1 cellular context compared by ENCODE assay signal in the genomic region with DNA sequence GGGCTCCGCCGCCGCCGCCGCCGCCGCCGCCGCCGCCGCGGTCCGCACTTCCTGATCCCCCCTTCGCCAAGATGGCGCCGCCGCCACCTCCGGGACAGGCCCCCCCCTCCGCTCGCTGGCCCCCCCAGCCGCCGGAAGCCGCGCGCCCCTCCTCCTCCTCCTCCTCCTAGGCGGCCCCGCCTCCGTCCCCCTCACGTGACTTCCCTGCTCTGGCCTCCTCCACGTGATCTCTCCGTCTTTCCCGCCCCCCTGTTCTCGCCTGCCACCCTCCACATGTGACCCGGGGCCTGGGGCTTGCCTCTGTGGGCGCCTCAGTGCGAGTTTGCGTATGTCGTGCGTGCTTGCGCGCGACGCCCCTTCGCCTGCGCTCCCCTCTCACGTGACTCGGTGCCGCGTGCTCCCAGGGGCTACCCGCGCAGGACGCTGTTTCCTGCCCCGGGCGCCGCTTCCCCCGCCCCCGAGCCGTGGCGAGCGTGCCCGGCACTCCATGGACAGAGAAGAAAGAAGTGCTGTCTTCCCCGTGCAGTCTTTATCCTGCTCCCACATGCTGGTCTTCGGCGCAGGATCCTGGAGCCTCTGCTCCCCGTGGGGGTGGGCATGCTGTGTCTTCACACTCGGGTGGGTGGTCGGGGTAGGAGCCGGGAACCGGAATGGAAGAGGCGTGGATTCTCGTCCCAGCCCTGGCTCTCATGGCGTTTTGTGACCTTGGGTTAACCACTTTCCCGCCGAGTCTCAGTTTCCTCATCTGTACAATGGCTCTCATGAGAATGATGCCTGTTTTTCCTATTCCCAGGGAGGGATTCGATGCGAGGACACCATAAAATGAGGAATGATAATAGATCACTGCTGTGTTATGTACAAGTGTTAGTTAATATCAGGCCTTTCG.
TF ChIP-seq lines count a peak whose summit lies in the region.

UBE2Q1 (minus strand) TSS at position 53 of the 886 bp plus-strand sequence. CDS start 109 bp downstream, outside the sequence.

TF ChIP-seq in HepG2, 621 proteins besides CTCF, POLR2A, EP300 and RAD21 (continued from another document and continues in another):
- TF ChIP-seq, protein P1, sequence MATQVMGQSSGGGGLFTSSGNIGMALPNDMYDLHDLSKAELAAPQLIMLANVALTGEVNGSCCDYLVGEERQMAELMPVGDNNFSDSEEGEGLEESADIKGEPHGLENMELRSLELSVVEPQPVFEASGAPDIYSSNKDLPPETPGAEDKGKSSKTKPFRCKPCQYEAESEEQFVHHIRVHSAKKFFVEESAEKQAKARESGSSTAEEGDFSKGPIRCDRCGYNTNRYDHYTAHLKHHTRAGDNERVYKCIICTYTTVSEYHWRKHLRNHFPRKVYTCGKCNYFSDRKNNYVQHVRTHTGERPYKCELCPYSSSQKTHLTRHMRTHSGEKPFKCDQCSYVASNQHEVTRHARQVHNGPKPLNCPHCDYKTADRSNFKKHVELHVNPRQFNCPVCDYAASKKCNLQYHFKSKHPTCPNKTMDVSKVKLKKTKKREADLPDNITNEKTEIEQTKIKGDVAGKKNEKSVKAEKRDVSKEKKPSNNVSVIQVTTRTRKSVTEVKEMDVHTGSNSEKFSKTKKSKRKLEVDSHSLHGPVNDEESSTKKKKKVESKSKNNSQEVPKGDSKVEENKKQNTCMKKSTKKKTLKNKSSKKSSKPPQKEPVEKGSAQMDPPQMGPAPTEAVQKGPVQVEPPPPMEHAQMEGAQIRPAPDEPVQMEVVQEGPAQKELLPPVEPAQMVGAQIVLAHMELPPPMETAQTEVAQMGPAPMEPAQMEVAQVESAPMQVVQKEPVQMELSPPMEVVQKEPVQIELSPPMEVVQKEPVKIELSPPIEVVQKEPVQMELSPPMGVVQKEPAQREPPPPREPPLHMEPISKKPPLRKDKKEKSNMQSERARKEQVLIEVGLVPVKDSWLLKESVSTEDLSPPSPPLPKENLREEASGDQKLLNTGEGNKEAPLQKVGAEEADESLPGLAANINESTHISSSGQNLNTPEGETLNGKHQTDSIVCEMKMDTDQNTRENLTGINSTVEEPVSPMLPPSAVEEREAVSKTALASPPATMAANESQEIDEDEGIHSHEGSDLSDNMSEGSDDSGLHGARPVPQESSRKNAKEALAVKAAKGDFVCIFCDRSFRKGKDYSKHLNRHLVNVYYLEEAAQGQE (IDR thresholded peaks at IDR 0.05; ENCODE audit: borderline replicate concordance in 1 of 2, low read depth in 1 of 2, low read length in 2 of 2) = peak in 1 of 2 experiments; percentile 56; a peak in 1 of 4 replicates
- TF ChIP-seq ZFP82 (CRISPR knock-in tag; IDR thresholded peaks at IDR 0.05; ENCODE audit: borderline replicate concordance) = peak; percentile 99
- peak; percentile 99 for TF ChIP-seq ZNF547 (CRISPR knock-in tag; IDR thresholded peaks at IDR 0.05)
- TF ChIP-seq ZSCAN22 (CRISPR knock-in tag; IDR thresholded peaks at IDR 0.05) = peak; percentile 89
- TF ChIP-seq, protein P2, sequence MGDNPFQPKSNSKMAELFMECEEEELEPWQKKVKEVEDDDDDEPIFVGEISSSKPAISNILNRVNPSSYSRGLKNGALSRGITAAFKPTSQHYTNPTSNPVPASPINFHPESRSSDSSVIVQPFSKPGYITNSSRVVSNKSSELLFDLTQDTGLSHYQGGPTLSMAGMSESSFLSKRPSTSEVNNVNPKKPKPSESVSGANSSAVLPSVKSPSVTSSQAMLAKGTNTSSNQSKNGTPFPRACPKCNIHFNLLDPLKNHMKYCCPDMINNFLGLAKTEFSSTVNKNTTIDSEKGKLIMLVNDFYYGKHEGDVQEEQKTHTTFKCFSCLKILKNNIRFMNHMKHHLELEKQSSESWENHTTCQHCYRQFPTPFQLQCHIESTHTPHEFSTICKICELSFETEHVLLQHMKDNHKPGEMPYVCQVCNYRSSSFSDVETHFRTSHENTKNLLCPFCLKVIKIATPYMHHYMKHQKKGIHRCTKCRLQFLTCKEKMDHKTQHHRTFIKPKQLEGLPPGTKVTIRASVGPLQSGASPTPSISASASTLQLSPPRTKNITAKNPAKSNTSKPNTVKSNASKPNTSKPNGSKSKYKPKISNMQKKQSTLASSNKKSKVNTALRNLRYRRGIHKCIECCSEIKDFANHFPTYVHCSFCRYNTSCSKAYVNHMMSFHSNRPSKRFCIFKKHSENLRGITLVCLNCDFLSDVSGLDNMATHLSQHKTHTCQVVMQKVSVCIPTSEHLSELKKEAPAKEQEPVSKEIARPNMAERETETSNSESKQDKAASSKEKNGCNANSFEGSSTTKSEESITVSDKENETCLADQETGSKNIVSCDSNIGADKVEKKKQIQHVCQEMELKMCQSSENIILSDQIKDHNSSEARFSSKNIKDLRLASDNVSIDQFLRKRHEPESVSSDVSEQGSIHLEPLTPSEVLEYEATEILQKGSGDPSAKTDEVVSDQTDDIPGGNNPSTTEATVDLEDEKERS (CRISPR knock-in tag; IDR thresholded peaks at IDR 0.05) = peak; percentile 93
- TF ChIP-seq ZNF83 (CRISPR knock-in tag; IDR thresholded peaks at IDR 0.05; ENCODE audit: borderline replicate concordance) = peak; percentile 96; the same call in 1 of the 2 replicates
- TF ChIP-seq, protein P3, sequence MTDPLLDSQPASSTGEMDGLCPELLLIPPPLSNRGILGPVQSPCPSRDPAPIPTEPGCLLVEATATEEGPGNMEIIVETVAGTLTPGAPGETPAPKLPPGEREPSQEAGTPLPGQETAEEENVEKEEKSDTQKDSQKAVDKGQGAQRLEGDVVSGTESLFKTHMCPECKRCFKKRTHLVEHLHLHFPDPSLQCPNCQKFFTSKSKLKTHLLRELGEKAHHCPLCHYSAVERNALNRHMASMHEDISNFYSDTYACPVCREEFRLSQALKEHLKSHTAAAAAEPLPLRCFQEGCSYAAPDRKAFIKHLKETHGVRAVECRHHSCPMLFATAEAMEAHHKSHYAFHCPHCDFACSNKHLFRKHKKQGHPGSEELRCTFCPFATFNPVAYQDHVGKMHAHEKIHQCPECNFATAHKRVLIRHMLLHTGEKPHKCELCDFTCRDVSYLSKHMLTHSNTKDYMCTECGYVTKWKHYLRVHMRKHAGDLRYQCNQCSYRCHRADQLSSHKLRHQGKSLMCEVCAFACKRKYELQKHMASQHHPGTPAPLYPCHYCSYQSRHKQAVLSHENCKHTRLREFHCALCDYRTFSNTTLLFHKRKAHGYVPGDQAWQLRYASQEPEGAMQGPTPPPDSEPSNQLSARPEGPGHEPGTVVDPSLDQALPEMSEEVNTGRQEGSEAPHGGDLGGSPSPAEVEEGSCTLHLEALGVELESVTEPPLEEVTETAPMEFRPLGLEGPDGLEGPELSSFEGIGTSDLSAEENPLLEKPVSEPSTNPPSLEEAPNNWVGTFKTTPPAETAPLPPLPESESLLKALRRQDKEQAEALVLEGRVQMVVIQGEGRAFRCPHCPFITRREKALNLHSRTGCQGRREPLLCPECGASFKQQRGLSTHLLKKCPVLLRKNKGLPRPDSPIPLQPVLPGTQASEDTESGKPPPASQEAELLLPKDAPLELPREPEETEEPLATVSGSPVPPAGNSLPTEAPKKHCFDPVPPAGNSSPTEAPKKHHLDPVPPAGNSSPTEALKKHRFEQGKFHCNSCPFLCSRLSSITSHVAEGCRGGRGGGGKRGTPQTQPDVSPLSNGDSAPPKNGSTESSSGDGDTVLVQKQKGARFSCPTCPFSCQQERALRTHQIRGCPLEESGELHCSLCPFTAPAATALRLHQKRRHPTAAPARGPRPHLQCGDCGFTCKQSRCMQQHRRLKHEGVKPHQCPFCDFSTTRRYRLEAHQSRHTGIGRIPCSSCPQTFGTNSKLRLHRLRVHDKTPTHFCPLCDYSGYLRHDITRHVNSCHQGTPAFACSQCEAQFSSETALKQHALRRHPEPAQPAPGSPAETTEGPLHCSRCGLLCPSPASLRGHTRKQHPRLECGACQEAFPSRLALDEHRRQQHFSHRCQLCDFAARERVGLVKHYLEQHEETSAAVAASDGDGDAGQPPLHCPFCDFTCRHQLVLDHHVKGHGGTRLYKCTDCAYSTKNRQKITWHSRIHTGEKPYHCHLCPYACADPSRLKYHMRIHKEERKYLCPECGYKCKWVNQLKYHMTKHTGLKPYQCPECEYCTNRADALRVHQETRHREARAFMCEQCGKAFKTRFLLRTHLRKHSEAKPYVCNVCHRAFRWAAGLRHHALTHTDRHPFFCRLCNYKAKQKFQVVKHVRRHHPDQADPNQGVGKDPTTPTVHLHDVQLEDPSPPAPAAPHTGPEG (CRISPR knock-in tag; IDR thresholded peaks at IDR 0.05) = peak; percentile 80
- peak; percentile 99 for TF ChIP-seq ZNF563 (CRISPR knock-in tag; IDR thresholded peaks at IDR 0.05)
- no peak for TF ChIP-seq ZEB1 (IDR thresholded peaks at IDR 0.05; ENCODE audit: insufficient replicate concordance, low read depth)
- TF ChIP-seq, protein P4, sequence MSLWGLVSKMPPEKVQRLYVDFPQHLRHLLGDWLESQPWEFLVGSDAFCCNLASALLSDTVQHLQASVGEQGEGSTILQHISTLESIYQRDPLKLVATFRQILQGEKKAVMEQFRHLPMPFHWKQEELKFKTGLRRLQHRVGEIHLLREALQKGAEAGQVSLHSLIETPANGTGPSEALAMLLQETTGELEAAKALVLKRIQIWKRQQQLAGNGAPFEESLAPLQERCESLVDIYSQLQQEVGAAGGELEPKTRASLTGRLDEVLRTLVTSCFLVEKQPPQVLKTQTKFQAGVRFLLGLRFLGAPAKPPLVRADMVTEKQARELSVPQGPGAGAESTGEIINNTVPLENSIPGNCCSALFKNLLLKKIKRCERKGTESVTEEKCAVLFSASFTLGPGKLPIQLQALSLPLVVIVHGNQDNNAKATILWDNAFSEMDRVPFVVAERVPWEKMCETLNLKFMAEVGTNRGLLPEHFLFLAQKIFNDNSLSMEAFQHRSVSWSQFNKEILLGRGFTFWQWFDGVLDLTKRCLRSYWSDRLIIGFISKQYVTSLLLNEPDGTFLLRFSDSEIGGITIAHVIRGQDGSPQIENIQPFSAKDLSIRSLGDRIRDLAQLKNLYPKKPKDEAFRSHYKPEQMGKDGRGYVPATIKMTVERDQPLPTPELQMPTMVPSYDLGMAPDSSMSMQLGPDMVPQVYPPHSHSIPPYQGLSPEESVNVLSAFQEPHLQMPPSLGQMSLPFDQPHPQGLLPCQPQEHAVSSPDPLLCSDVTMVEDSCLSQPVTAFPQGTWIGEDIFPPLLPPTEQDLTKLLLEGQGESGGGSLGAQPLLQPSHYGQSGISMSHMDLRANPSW (CRISPR knock-in tag; IDR thresholded peaks at IDR 0.05; ENCODE audit: borderline replicate concordance) = peak; percentile 87; the same call in 1 of the 2 replicates
- peak; percentile 99 for TF ChIP-seq ZNF709 (CRISPR knock-in tag; IDR thresholded peaks at IDR 0.05)
- no peak for TF ChIP-seq PHF5A (CRISPR knock-in tag; IDR thresholded peaks at IDR 0.05; ENCODE audit: low read depth, unreplicated experiment)
- peak; percentile 99 for TF ChIP-seq ZNF749 (CRISPR knock-in tag; IDR thresholded peaks at IDR 0.05; ENCODE audit: borderline replicate concordance)
- TF ChIP-seq, protein P5, sequence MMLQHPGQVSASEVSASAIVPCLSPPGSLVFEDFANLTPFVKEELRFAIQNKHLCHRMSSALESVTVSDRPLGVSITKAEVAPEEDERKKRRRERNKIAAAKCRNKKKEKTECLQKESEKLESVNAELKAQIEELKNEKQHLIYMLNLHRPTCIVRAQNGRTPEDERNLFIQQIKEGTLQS (CRISPR knock-in tag; IDR thresholded peaks at IDR 0.05) = no peak; the same call in 1 of the 2 replicates
- TF ChIP-seq ZNF30 (CRISPR knock-in tag; IDR thresholded peaks at IDR 0.05) = peak; percentile 98
- TF ChIP-seq SP4 (CRISPR knock-in tag; IDR thresholded peaks at IDR 0.05) = peak; percentile 97
- TF ChIP-seq GZF1 (CRISPR knock-in tag; IDR thresholded peaks at IDR 0.05) = peak; percentile 41; the same call in 1 of the 2 replicates
- TF ChIP-seq SSRP1 (CRISPR knock-in tag; IDR thresholded peaks at IDR 0.05) = peak; percentile 39; the same call in 1 of the 2 replicates
- TF ChIP-seq, protein P6, sequence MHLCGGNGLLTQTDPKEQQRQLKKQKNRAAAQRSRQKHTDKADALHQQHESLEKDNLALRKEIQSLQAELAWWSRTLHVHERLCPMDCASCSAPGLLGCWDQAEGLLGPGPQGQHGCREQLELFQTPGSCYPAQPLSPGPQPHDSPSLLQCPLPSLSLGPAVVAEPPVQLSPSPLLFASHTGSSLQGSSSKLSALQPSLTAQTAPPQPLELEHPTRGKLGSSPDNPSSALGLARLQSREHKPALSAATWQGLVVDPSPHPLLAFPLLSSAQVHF (CRISPR knock-in tag; IDR thresholded peaks at IDR 0.05) = peak; percentile 99
- TF ChIP-seq ZBTB14 (CRISPR knock-in tag; IDR thresholded peaks at IDR 0.05) = peak; percentile 68
- TF ChIP-seq CBX1 (IDR thresholded peaks at IDR 0.05; ENCODE audit: low read depth) = peak; percentile 92
- peak; percentile 55 for TF ChIP-seq SKI (IDR thresholded peaks at IDR 0.05; ENCODE audit: partially characterized antibody)
- peak; percentile 94 for TF ChIP-seq KLF9 (CRISPR knock-in tag; IDR thresholded peaks at IDR 0.05; ENCODE audit: low read depth)
- TF ChIP-seq NONO (IDR thresholded peaks at IDR 0.05) = no peak
- peak; percentile 97 for TF ChIP-seq NONO (CRISPR knock-in tag; conservative IDR thresholded peaks at IDR 0.05)
- peak; percentile 48 for TF ChIP-seq ASH2L (IDR thresholded peaks at IDR 0.05; ENCODE audit: insufficient read length, low read depth, low read length)
- TF ChIP-seq, protein P7, sequence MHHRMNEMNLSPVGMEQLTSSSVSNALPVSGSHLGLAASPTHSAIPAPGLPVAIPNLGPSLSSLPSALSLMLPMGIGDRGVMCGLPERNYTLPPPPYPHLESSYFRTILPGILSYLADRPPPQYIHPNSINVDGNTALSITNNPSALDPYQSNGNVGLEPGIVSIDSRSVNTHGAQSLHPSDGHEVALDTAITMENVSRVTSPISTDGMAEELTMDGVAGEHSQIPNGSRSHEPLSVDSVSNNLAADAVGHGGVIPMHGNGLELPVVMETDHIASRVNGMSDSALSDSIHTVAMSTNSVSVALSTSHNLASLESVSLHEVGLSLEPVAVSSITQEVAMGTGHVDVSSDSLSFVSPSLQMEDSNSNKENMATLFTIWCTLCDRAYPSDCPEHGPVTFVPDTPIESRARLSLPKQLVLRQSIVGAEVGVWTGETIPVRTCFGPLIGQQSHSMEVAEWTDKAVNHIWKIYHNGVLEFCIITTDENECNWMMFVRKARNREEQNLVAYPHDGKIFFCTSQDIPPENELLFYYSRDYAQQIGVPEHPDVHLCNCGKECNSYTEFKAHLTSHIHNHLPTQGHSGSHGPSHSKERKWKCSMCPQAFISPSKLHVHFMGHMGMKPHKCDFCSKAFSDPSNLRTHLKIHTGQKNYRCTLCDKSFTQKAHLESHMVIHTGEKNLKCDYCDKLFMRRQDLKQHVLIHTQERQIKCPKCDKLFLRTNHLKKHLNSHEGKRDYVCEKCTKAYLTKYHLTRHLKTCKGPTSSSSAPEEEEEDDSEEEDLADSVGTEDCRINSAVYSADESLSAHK (CRISPR knock-in tag; IDR thresholded peaks at IDR 0.05; ENCODE audit: borderline replicate concordance) = no peak
